ENCODE assay signal across 35 cellular contexts in the genomic region with DNA sequence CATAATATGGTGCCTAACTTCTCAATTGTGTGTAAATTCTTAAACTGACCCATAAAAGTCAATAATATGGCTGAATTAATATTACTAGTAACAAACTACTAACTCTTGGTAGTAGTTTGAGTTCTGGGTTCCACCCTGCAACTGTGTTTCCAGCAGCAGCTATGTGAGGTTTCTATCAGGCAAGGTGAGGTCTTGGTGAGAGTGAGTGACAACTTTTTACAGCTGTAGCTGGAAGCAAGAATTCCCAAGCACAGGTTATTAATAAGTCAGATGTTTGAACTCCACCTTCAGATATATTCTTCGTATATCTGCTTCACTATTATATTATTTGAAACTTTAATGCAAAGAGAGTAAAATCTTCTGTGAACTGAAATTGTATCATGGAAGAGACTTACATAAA.
"Had no signal": no experiment of that assay in that cellular context is flagged by ENCODE, and none has a peak within 500 bp of the region (broad histone marks: within the 10 kb centered on the region; RNA-seq: fewer than 3 reads in every experiment).

No MANE protein-coding gene starts in this region.

- DNase-seq: Karpas-422, Kasumi-1, MG63, MM.1S, MV-4-11, NCI-H1048, NCI-H1092, NCI-H1092 treated with DMSO at 0.1 percent for 48 hours, NCI-H1105, NCI-H1105 treated with DMSO at 0.1 percent for 48 hours, NCI-H1417, NCI-H1417 treated with DMSO at 0.1 percent for 48 hours, NCI-H1436, NCI-H1436 treated with DMSO at 0.1 percent for 48 hours, NCI-H146, NCI-H1694, NCI-H1694 treated with DMSO at 0.1 percent for 48 hours, NCI-H187, NCI-H187 treated with DMSO at 0.1 percent for 48 hours, NCI-H1930, NCI-H2029, NCI-H2029 treated with DMSO at 0.1 percent for 48 hours, NCI-H2081, NCI-H2081 treated with DMSO at 0.1 percent for 48 hours, NCI-H2107, NCI-H2171, NCI-H2171 treated with DMSO at 0.1 percent for 48 hours, NCI-H2227 treated with DMSO at 0.1 percent for 48 hours, NCI-H226, NCI-H345, NCI-H446, NCI-H446 treated with DMSO at 0.1 percent for 48 hours, NCI-H510A, NCI-H510A treated with DMSO at 0.1 percent for 48 hours had no signal

- H3K9me3 ChIP-seq: MG63 had no signal

- H3K27me3 ChIP-seq: MG63 had no signal

- H3K27ac ChIP-seq: KMS-11 had no signal

- H3K4me3 ChIP-seq: MG63 had no signal
